In the genomic region with DNA sequence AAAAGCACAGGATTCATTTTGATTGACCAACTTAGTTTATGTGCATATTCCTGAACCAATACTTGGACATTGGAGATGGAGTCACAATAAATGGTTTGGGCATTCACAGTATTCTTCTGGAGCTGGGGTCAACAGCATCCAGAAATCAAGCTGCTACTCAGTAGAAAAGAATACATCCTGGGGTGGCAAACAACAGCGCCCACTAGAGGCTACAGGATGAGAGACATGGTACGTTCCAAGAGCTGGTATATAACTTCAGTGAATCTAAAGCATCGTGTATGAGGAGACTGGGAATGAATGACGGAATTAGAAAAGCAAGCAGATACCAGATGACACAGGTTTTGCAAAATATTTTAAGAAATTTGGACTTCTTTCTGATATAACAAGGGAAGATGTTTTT, we compare ENCODE assay signal across 9 cellular contexts.
DNase-seq lines count a peak whose midpoint lies in the region; ATAC-seq and TF ChIP-seq lines count a peak whose summit lies in the region.
"Had no signal": no experiment of that assay in that cellular context is flagged by ENCODE, and none has a peak within 500 bp of the region (broad histone marks: within the 10 kb centered on the region; RNA-seq: fewer than 3 reads in every experiment).

No MANE protein-coding gene starts in this region.

- no peaks in the 10 kb centered on the region for H3K9me2 ChIP-seq in MM.1S (replicated peaks; ENCODE audit: insufficient read depth, low read length)

- H3K4me1 Mint-ChIP-seq in CD4-positive, alpha-beta T cell (ENCODE audit: low read depth), result no peaks in the 10 kb centered on the region
- H3K4me1 Mint-ChIP-seq: central memory CD8-positive, alpha-beta T cell had no signal

- H3K9me3 ChIP-seq in MM.1S (replicated peaks; ENCODE audit: insufficient read depth, low read length) (no peaks in the 10 kb centered on the region), esophagus muscularis mucosa (no peaks in the 10 kb centered on the region), thyroid gland (no peaks in the 10 kb centered on the region)
- no peaks in the 10 kb centered on the region for H3K9me3 ChIP-seq in CD4-positive, alpha-beta T cell (ENCODE audit: control insufficient read depth, low read length)

- H3K4me3 ChIP-seq in MM.1S (ENCODE audit: low read length) (no peak overlapping the region), esophagus muscularis mucosa (no peak overlapping the region), thyroid gland (replicated peaks in 1 of 3) (no peak overlapping the region)

- CTCF ChIA-PET in CD4-positive, alpha-beta T cell (lab: Charles Lee), result no interaction called here

- H3K36me3 Mint-ChIP-seq in CD4-positive, alpha-beta T cell (ENCODE audit: low read depth), result no peaks in the 10 kb centered on the region

- no peak overlapping the region for H3K4me3 Mint-ChIP-seq in CD4-positive, alpha-beta T cell
- H3K4me3 Mint-ChIP-seq: central memory CD8-positive, alpha-beta T cell had no signal

- no peak overlapping the region for H3K4me2 ChIP-seq in MM.1S (ENCODE audit: low read depth, low read length)

- no peak overlapping the region for H2AFZ ChIP-seq in MM.1S (ENCODE audit: low read length)

- 75% methylated on average over 4 of the region's 4 CpGs for WGBS in esophagus muscularis mucosa
- WGBS in thyroid gland, 2 donors, result 68 to 74% methylated on average over 4 of the region's 4 CpGs

- no peak for TF ChIP-seq EP300 in esophagus muscularis mucosa (IDR thresholded peaks at IDR 0.05)

- peak; percentile 23 to 47 for DNase-seq in AML-193 (lab: John Stamatoyannopoulos, UW)
- no peak for DNase-seq in MM.1S
- no peak for DNase-seq in esophagus muscularis mucosa (ENCODE audit: extremely low spot score)
- peak; percentile 6 to 10 for DNase-seq in thyroid gland
- DNase-seq in stimulated activated CD4-positive, alpha-beta T cell treated with anti-CD3 and anti-CD28 coated beads, Interleukin-2, amount 100 ng/mL, for 48 hours, result no peak
- DNase-seq in CD4-positive, alpha-beta T cell, result no peak

- H3K27me3 ChIP-seq in MM.1S (replicated peaks; ENCODE audit: insufficient read depth, low read length), result no peaks in the 10 kb centered on the region
- H3K27me3 ChIP-seq in esophagus muscularis mucosa, result no peaks in the 10 kb centered on the region
- no peaks in the 10 kb centered on the region for H3K27me3 ChIP-seq in thyroid gland
- no peaks in the 10 kb centered on the region for H3K27me3 ChIP-seq in CD4-positive, alpha-beta T cell (ENCODE audit: control insufficient read depth, insufficient read depth, low read length)

- ATAC-seq in GM21390 (IDR thresholded peaks at IDR 0.05; ENCODE audit: unreplicated experiment) (peak; percentile 80), HG02852 (IDR thresholded peaks at IDR 0.05; ENCODE audit: unreplicated experiment) (no peak)
- ATAC-seq in CD4-positive, alpha-beta T cell (ENCODE audit: poor library complexity), result no peak

- H3K79me2 ChIP-seq in MM.1S (ENCODE audit: low read length), result no peaks in the 10 kb centered on the region

- H3K27me3 Mint-ChIP-seq in CD4-positive, alpha-beta T cell, result no peaks in the 10 kb centered on the region
- H3K27me3 Mint-ChIP-seq: central memory CD8-positive, alpha-beta T cell had no signal

- POLR2A ChIA-PET in CD4-positive, alpha-beta T cell (lab: Charles Lee), result no interaction called here

- H3K36me3 ChIP-seq in MM.1S (replicated peaks; ENCODE audit: insufficient read depth, low read length), result no peaks in the 10 kb centered on the region
- H3K36me3 ChIP-seq in esophagus muscularis mucosa, result no peaks in the 10 kb centered on the region
- H3K36me3 ChIP-seq in thyroid gland, result no peaks in the 10 kb centered on the region

- H4K20me1 ChIP-seq in MM.1S (ENCODE audit: insufficient read depth, low read length), result no peaks in the 10 kb centered on the region

- peaks cover 5% of the 10 kb centered on the region for H3K9me3 Mint-ChIP-seq in CD4-positive, alpha-beta T cell

- H3K27ac ChIP-seq in MM.1S (ENCODE audit: low read length) (no peak overlapping the region), esophagus muscularis mucosa (replicated peaks in 1 of 4) (no peak overlapping the region), thyroid gland (no peak overlapping the region)
- no peak overlapping the region for H3K27ac ChIP-seq in CD4-positive, alpha-beta T cell (ENCODE audit: low read depth, low read length)

- intact Hi-C loops in esophagus muscularis mucosa (cut with DNase I) (no loop called here), thyroid gland (cut with DNase I) (no loop called here)
- intact Hi-C loops in CD4-positive, alpha-beta T cell (cut with DNase I, micrococcal nuclease), result no loop called here

- no peak for TF ChIP-seq POLR2A in esophagus muscularis mucosa (IDR thresholded peaks at IDR 0.05; ENCODE audit: low read depth)
- TF ChIP-seq POLR2A in thyroid gland (IDR thresholded peaks at IDR 0.05), result no peak

- no peak overlapping the region for H3K27ac Mint-ChIP-seq in CD4-positive, alpha-beta T cell

- TF ChIP-seq CTCF in MM.1S (IDR thresholded peaks at IDR 0.05; ENCODE audit: low read length) (peak; percentile 44), esophagus muscularis mucosa (IDR thresholded peaks at IDR 0.05) (peak in 2 of 3 experiments; percentile 4 to 22), thyroid gland (IDR thresholded peaks at IDR 0.05) (peak in 3 of 6 experiments; percentile 18 to 30 (median 29))
- no peak for TF ChIP-seq CTCF in CD4-positive, alpha-beta T cell (IDR thresholded peaks at IDR 0.05)

- H3F3A ChIP-seq in MM.1S (ENCODE audit: insufficient read depth, low read length), result no peaks in the 10 kb centered on the region

- H3K4me1 ChIP-seq in MM.1S (ENCODE audit: low read length), result no peaks in the 10 kb centered on the region
- H3K4me1 ChIP-seq in esophagus muscularis mucosa, result peaks cover 0 to 7% (median 4%) of the 10 kb centered on the region in 4 donors
- no peaks in the 10 kb centered on the region for H3K4me1 ChIP-seq in thyroid gland

- no peak overlapping the region for H3K9ac ChIP-seq in MM.1S (ENCODE audit: low read length)

Comparison
In these comparisons a context has a peak if more than half of its experiments do, and no peak if none do; other contexts are left out.
1. DNase-seq: peak in AML-193 (2 of 2) and thyroid gland (2 of 2); none in MM.1S (single experiment), esophagus muscularis mucosa (single experiment), stimulated activated CD4-positive, alpha-beta T cell treated with anti-CD3 and anti-CD28 coated beads, Interleukin-2, amount 100 ng/mL, for 48 hours (0 of 2) and CD4-positive, alpha-beta T cell (0 of 10).